20 cellular contexts compared by ENCODE assay signal in genomic region chr15:42553549-42553948, GRCh38.
"Had no signal": no experiment of that assay in that cellular context is flagged by ENCODE, and none has a peak within 500 bp of the region (broad histone marks: within the 10 kb centered on the region; RNA-seq: fewer than 3 reads in every experiment).

No MANE protein-coding gene starts in this region.

- H3K27me3 ChIP-seq: adrenal gland, esophagus squamous epithelium, ovary, stomach had no signal

- H3K27ac ChIP-seq: adrenal gland, esophagus squamous epithelium, ovary, stomach had no signal

- H3K9me3 Mint-ChIP-seq: activated CD4-positive, alpha-beta T cell treated with anti-CD3 and anti-CD28 coated beads, Interleukin-2, amount 10 ng/mL, durations not matched to agents 24 days and 14 days; activated naive CD4-positive, alpha-beta T cell treated with anti-CD3 and anti-CD28 coated beads for 36 hours; naive B cell; stimulated activated effector memory CD8-positive, alpha-beta T cell treated with anti-CD3 and anti-CD28 coated beads, Interleukin-12 subunit alpha, Interleukin-12 subunit beta, amount 100 ng/mL, for 72 hours had no signal

- DNase-seq: activated CD4-positive, alpha-beta T cell treated with anti-CD3 and anti-CD28 coated beads, Interleukin-2, amount 10 ng/mL, durations not matched to agents 24 days and 14 days; activated CD4-positive, CD25-positive, alpha-beta regulatory T cell; activated naive CD4-positive, alpha-beta T cell treated with anti-CD3 and anti-CD28 coated beads for 36 hours; adrenal gland; dermis blood vessel endothelial cell; effector memory CD4-positive, alpha-beta T cell; esophagus squamous epithelium; immature natural killer cell; kidney glomerular epithelial cell; left ventricle myocardium superior; mucosa of descending colon; naive B cell; ovary; stimulated activated CD4-positive, alpha-beta T cell treated with anti-CD3 and anti-CD28 coated beads, Interleukin-4, amount 100 ng/mL, for 24 hours; stomach; T-helper 9 cell; trophoblast cell had no signal

- H3K27me3 Mint-ChIP-seq: activated CD4-positive, alpha-beta T cell treated with anti-CD3 and anti-CD28 coated beads, Interleukin-2, amount 10 ng/mL, durations not matched to agents 24 days and 14 days; naive B cell had no signal

- H3K36me3 ChIP-seq: ovary had no signal

- H3K4me3 Mint-ChIP-seq: activated CD4-positive, alpha-beta T cell treated with anti-CD3 and anti-CD28 coated beads, Interleukin-2, amount 10 ng/mL, durations not matched to agents 24 days and 14 days; activated naive CD4-positive, alpha-beta T cell treated with anti-CD3 and anti-CD28 coated beads for 36 hours; immature natural killer cell; stimulated activated effector memory CD8-positive, alpha-beta T cell treated with anti-CD3 and anti-CD28 coated beads, Interleukin-12 subunit alpha, Interleukin-12 subunit beta, amount 100 ng/mL, for 72 hours had no signal

- H3K4me2 ChIP-seq: smooth muscle cell had no signal

- H3K9me3 ChIP-seq: adrenal gland, esophagus squamous epithelium, mucosa of descending colon, ovary, stomach had no signal

- H3K27ac Mint-ChIP-seq: activated CD4-positive, alpha-beta T cell treated with anti-CD3 and anti-CD28 coated beads, Interleukin-2, amount 10 ng/mL, durations not matched to agents 24 days and 14 days; activated naive CD4-positive, alpha-beta T cell treated with anti-CD3 and anti-CD28 coated beads for 36 hours had no signal

- ATAC-seq: left ventricle myocardium superior; mucosa of descending colon; sciatic nerve; stimulated activated effector memory CD8-positive, alpha-beta T cell treated with anti-CD3 and anti-CD28 coated beads, Interleukin-12 subunit alpha, Interleukin-12 subunit beta, amount 100 ng/mL, for 72 hours had no signal

- H3K4me3 ChIP-seq: adrenal gland, esophagus squamous epithelium, mucosa of descending colon, ovary, smooth muscle cell, stomach had no signal

- H3K36me3 Mint-ChIP-seq: immature natural killer cell, naive B cell had no signal
